14 cellular contexts compared by ENCODE assay signal in the genomic region with DNA sequence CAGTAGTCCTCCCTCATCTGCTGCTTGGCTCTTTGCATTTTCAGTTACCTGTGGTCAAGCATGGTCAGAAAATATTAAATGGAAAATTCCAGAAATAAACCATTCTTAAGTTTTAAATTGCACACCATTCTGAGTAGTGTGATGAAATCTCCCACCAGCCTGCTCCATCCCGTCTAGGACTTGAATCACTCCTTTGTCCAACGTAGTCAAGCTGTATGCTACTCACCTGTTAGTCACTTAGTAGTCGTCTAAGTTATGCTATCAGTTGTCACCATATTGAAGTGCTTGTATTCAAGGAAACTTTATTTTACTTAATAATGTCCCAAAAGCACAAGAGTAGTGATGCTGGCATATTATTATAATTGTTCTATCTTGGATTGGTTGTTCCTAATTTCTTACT.
DNase-seq lines count a peak whose midpoint lies in the region; ATAC-seq and TF ChIP-seq lines count a peak whose summit lies in the region.
"Had no signal": no experiment of that assay in that cellular context is flagged by ENCODE, and none has a peak within 500 bp of the region (broad histone marks: within the 10 kb centered on the region; RNA-seq: fewer than 3 reads in every experiment).

No MANE protein-coding gene starts in this region.

- H3K9me2 ChIP-seq in PC-3 (replicated peaks; ENCODE audit: low read length) = no peaks in the 10 kb centered on the region

- H3K9me3 ChIP-seq in PC-3 (ENCODE audit: low read length) (no peaks in the 10 kb centered on the region), mammary epithelial cell (replicated peaks; ENCODE audit: insufficient read depth, low read length) (no peaks in the 10 kb centered on the region), smooth muscle cell (replicated peaks; ENCODE audit: low read depth) (no peaks in the 10 kb centered on the region)
- H3K9me3 ChIP-seq: Caco-2 had no signal

- no peaks in the 10 kb centered on the region for H3K79me2 ChIP-seq in PC-3 (ENCODE audit: low read length)
- no peaks in the 10 kb centered on the region for H3K79me2 ChIP-seq in mammary epithelial cell (ENCODE audit: insufficient read depth, low read length)
- no peaks in the 10 kb centered on the region for H3K79me2 ChIP-seq in smooth muscle cell (ENCODE audit: low read depth)

- no peaks in the 10 kb centered on the region for H3K4me1 Mint-ChIP-seq in Calu3 (ENCODE audit: low read depth, unreplicated experiment)
- H3K4me1 Mint-ChIP-seq: CD8-positive, alpha-beta memory T cell; IgD-negative memory B cell had no signal

- H3K4me3 Mint-ChIP-seq in Calu3 (ENCODE audit: low read depth, unreplicated experiment) = no peak overlapping the region
- H3K4me3 Mint-ChIP-seq: CD8-positive, alpha-beta memory T cell; IgD-negative memory B cell had no signal

- peak; percentile 35; the same call in 1 of the 2 replicates for ATAC-seq in PC-3
- ATAC-seq: HCT116 had no signal

- BruUV-seq in Calu3 (replicated peaks; lab: Mats Ljungman, UMichigan) (no TSS peak), PC-3 (replicated peaks; lab: Mats Ljungman, UMichigan) (no TSS peak), mammary epithelial cell (replicated peaks; lab: Mats Ljungman, UMichigan) (no TSS peak)

- H4K20me1 ChIP-seq in PC-3 (ENCODE audit: low read length) (no peaks in the 10 kb centered on the region), mammary epithelial cell (ENCODE audit: insufficient read depth, low read length) (no peaks in the 10 kb centered on the region), smooth muscle cell (ENCODE audit: low read depth) (no peaks in the 10 kb centered on the region)
- H4K20me1 ChIP-seq: BLaER1 had no signal

- H3K36me3 Mint-ChIP-seq in Calu3 (ENCODE audit: insufficient read depth, unreplicated experiment) = no peaks in the 10 kb centered on the region
- H3K36me3 Mint-ChIP-seq: CD8-positive, alpha-beta memory T cell; IgD-negative memory B cell had no signal

- no peaks in the 10 kb centered on the region for H3K9me3 Mint-ChIP-seq in Calu3 (ENCODE audit: low read depth, unreplicated experiment)

- no peak overlapping the region for H3K27ac ChIP-seq in PC-3 (ENCODE audit: low read length)
- no peak overlapping the region for H3K27ac ChIP-seq in mammary epithelial cell (ENCODE audit: insufficient read depth, low read depth, low read length)
- H3K27ac ChIP-seq in smooth muscle cell (ENCODE audit: low read depth) = no peak overlapping the region
- H3K27ac ChIP-seq: BLaER1 had no signal

- H3K27ac Mint-ChIP-seq in Calu3 (ENCODE audit: unreplicated experiment) = no peak overlapping the region
- H3K27ac Mint-ChIP-seq: CD8-positive, alpha-beta memory T cell; IgD-negative memory B cell had no signal

- H3F3A ChIP-seq in PC-3 (ENCODE audit: low read length, unreplicated experiment) (no peaks in the 10 kb centered on the region), smooth muscle cell (ENCODE audit: low read depth) (no peaks in the 10 kb centered on the region)

- intact Hi-C loops in Calu3 (cut with micrococcal nuclease; ENCODE audit: unreplicated experiment) (no loop called here), PC-3 (cut with micrococcal nuclease) (no loop called here), mammary epithelial cell (cut with micrococcal nuclease) (no loop called here)

- H3K4me1 ChIP-seq in PC-3 (ENCODE audit: insufficient read depth, low read length) (no peaks in the 10 kb centered on the region), mammary epithelial cell (ENCODE audit: insufficient read depth, low read length) (no peaks in the 10 kb centered on the region), smooth muscle cell (ENCODE audit: low read depth) (peaks cover 9% of the 10 kb centered on the region)
- H3K4me1 ChIP-seq: BLaER1, Caco-2 had no signal

- POLR2A ChIA-PET in PC-3 (lab: Charles Lee; ENCODE audit: unreplicated experiment) = no interaction called here

- H3K36me3 ChIP-seq in PC-3 (ENCODE audit: low read depth, low read length) (no peaks in the 10 kb centered on the region), mammary epithelial cell (ENCODE audit: insufficient read depth, low read length) (no peaks in the 10 kb centered on the region), smooth muscle cell (ENCODE audit: low read depth) (no peaks in the 10 kb centered on the region)
- H3K36me3 ChIP-seq: BLaER1 had no signal

- CTCF ChIA-PET in Calu3 (lab: Charles Lee) = interaction anchor here (0.6 kb wide), 1 partner anchor 9 kb away, joined by 3 read pairs; no protein-coding TSS in a partner anchor
- CTCF ChIA-PET in PC-3 (lab: Charles Lee) = no interaction called here
- CTCF ChIA-PET in mammary epithelial cell (lab: Charles Lee; ENCODE audit: low non-redundant PET) = no interaction called here

- H3K27me3 ChIP-seq in PC-3 (ENCODE audit: low read length) (no peaks in the 10 kb centered on the region), mammary epithelial cell (ENCODE audit: insufficient read depth, low read length) (no peaks in the 10 kb centered on the region), smooth muscle cell (ENCODE audit: low read depth) (no peaks in the 10 kb centered on the region)
- H3K27me3 ChIP-seq: BLaER1 had no signal

- no peak overlapping the region for H3K4me2 ChIP-seq in PC-3 (ENCODE audit: low read length)
- H3K4me2 ChIP-seq in mammary epithelial cell (ENCODE audit: insufficient read depth, low read depth, low read length) = no peak overlapping the region
- H3K4me2 ChIP-seq in smooth muscle cell = no peak overlapping the region
- H3K4me2 ChIP-seq: BLaER1 had no signal

- DNase-seq in Calu3 (peak; percentile 11), PC-3 (peak; percentile 32), mammary epithelial cell (peak; percentile 77), kidney tubule cell (ENCODE audit: low spot score) (peak; percentile 59), NCI-H187 treated with DMSO at 0.1 percent for 48 hours (lab: John Stamatoyannopoulos, UW) (no peak), smooth muscle cell (lab: John Stamatoyannopoulos, UW; ENCODE audit: unreplicated experiment) (no peak), globus pallidus (ENCODE audit: low spot score) (no peak)
- DNase-seq: 8988T; AML-193; Caco-2; CD8-positive, alpha-beta memory T cell had no signal

- 0% methylated on average over 3 of the region's 3 CpGs for WGBS in mammary epithelial cell (ENCODE audit: low coverage, missing lambda C conversion rate)
- WGBS in smooth muscle cell (ENCODE audit: low lambda C conversion rate) = 69% methylated on average over 3 of the region's 3 CpGs

- H3K9ac ChIP-seq in PC-3 (ENCODE audit: low read length) = no peak overlapping the region
- no peak overlapping the region for H3K9ac ChIP-seq in mammary epithelial cell (ENCODE audit: insufficient read depth, low read length)
- no peak overlapping the region for H3K9ac ChIP-seq in smooth muscle cell (ENCODE audit: low read depth)
- H3K9ac ChIP-seq: BLaER1 had no signal

- in situ Hi-C loops in mammary epithelial cell (cut with MboI; ENCODE audit: low sequenced_read_pairs in 2 of 2) = no loop called here

- no peak overlapping the region for H3K4me3 ChIP-seq in PC-3 (ENCODE audit: low read length)
- H3K4me3 ChIP-seq in mammary epithelial cell (replicated peaks in 1 of 3; ENCODE audit: insufficient read depth in 1 of 3, low read depth in 2 of 3, low read length in 3 of 3) = no peak overlapping the region
- no peak overlapping the region for H3K4me3 ChIP-seq in smooth muscle cell
- H3K4me3 ChIP-seq: BLaER1 had no signal

- H3K27me3 Mint-ChIP-seq in Calu3 (ENCODE audit: unreplicated experiment) = no peaks in the 10 kb centered on the region
- H3K27me3 Mint-ChIP-seq: CD8-positive, alpha-beta memory T cell; IgD-negative memory B cell had no signal

- TF ChIP-seq CTCF in Calu3 (IDR thresholded peaks at IDR 0.05; ENCODE audit: unreplicated experiment) (no peak), PC-3 (conservative IDR thresholded peaks at IDR 0.05; ENCODE audit: low read depth, low read length) (no peak), mammary epithelial cell (conservative IDR thresholded peaks at IDR 0.05 in 1 of 2, IDR thresholded peaks at IDR 0.05 in 1 of 2; ENCODE audit: extremely low read depth in 1 of 2, insufficient read depth in 1 of 2, low read depth in 1 of 2, low read length in 2 of 2) (no peak), smooth muscle cell (IDR thresholded peaks at IDR 0.05; ENCODE audit: borderline replicate concordance, insufficient read depth, poor library complexity, severe bottlenecking) (no peak)

- no peak overlapping the region for H2AFZ ChIP-seq in PC-3 (ENCODE audit: low read length)
- H2AFZ ChIP-seq in mammary epithelial cell (ENCODE audit: low read depth, low read length) = no peak overlapping the region
- H2AFZ ChIP-seq in smooth muscle cell (ENCODE audit: low read depth) = no peak overlapping the region

- dilution Hi-C loops in mammary epithelial cell (cut with HindIII; ENCODE audit: low sequenced_read_pairs) = no loop called here

Comparison
In these comparisons a context has a peak if more than half of its experiments do, and no peak if none do; other contexts are left out.
1. DNase-seq: peak in Calu3 (single experiment), PC-3 (single experiment), mammary epithelial cell (single experiment) and kidney tubule cell (single experiment); none in NCI-H187 treated with DMSO at 0.1 percent for 48 hours (single experiment), smooth muscle cell (single experiment) and globus pallidus (single experiment).